Comparison of ENCODE assay signal across 1 cellular context in the genomic region with DNA sequence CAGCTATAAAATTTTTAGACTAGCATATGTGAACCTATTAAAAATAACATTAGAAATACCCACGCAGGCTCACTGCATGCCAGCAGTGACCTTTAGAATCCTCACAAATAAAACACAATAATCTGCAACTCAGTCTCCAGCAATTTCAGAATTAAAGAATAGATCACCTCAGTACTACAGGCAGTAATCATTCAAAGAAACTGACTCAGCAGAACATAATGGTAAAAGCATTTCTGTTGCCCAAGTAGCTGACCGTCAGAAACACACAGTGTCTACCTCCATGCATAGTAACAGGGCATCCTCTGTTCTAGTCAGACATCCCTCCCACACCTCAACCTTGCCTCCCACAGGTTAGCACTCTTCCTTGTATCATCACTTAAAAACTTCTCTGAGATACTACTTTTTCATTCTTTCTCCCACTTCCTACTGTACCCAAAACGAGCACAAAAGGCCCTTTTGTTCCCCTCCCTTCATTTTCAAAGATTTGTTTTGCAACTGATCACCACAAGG.
A peak's percentile ranks its signal among the peaks of the same experiment; 100 is the strongest.
TF ChIP-seq lines count a peak whose summit lies in the region.

No MANE protein-coding gene starts in this region.

TF ChIP-seq in HEK293, 187 proteins besides CTCF, POLR2A, EP300 and RAD21 (continued from another document):
- TF ChIP-seq, protein P1, sequence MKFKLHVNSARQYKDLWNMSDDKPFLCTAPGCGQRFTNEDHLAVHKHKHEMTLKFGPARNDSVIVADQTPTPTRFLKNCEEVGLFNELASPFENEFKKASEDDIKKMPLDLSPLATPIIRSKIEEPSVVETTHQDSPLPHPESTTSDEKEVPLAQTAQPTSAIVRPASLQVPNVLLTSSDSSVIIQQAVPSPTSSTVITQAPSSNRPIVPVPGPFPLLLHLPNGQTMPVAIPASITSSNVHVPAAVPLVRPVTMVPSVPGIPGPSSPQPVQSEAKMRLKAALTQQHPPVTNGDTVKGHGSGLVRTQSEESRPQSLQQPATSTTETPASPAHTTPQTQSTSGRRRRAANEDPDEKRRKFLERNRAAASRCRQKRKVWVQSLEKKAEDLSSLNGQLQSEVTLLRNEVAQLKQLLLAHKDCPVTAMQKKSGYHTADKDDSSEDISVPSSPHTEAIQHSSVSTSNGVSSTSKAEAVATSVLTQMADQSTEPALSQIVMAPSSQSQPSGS (tag by site-specific recombination; IDR thresholded peaks at IDR 0.05; ENCODE audit: low read depth) = no peak
- no peak for TF ChIP-seq ZNF433 (tag by site-specific recombination; IDR thresholded peaks at IDR 0.05; ENCODE audit: low read depth)
- no peak for TF ChIP-seq SP2 (tag by site-specific recombination; IDR thresholded peaks at IDR 0.05)
- TF ChIP-seq EGR2 (tag by site-specific recombination; IDR thresholded peaks at IDR 0.05; ENCODE audit: low read depth) = peak; percentile 27; the same call in 1 of the 2 replicates
- TF ChIP-seq, protein P2, sequence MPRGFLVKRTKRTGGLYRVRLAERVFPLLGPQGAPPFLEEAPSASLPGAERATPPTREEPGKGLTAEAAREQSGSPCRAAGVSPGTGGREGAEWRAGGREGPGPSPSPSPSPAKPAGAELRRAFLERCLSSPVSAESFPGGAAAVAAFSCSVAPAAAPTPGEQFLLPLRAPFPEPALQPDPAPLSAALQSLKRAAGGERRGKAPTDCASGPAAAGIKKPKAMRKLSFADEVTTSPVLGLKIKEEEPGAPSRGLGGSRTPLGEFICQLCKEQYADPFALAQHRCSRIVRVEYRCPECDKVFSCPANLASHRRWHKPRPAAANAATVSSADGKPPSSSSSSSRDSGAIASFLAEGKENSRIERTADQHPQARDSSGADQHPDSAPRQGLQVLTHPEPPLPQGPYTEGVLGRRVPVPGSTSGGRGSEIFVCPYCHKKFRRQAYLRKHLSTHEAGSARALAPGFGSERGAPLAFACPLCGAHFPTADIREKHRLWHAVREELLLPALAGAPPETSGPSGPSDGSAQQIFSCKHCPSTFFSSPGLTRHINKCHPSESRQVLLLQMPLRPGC (tag by site-specific recombination; IDR thresholded peaks at IDR 0.05) = no peak
- TF ChIP-seq ZNF664 (tag by site-specific recombination; IDR thresholded peaks at IDR 0.05) = peak; percentile 54
TF ChIP-seq in HEK293: peak in this region for 2.
